Comparison of ENCODE assay signal across 29 cellular contexts in genomic region chr3:185094691-185095090, GRCh38. TPM values are rescaled to one million over a fixed set of nuclear protein-coding genes. Genes with fewer than 3 reads are reported as not detected.
A peak's percentile ranks its signal among the peaks of the same experiment; 100 is the strongest.
DNase-seq lines count a peak whose midpoint lies in the region; ATAC-seq lines count a peak whose summit lies in the region.
"Had no signal": no experiment of that assay in that cellular context is flagged by ENCODE, and none has a peak within 500 bp of the region (broad histone marks: within the 10 kb centered on the region; RNA-seq: fewer than 3 reads in every experiment).

No MANE protein-coding gene starts in this region.

- no peak overlapping the region for H3K4me2 ChIP-seq in mesenchymal stem cell (ENCODE audit: low read length, poor library complexity, severe bottlenecking)
- H3K4me2 ChIP-seq: neural progenitor cell had no signal

- H2AFZ ChIP-seq in mesenchymal stem cell (ENCODE audit: low read depth, low read length) = peak overlapping the region; percentile 44
- H2AFZ ChIP-seq: neural progenitor cell had no signal

- no peaks in the 10 kb centered on the region for H3K36me3 ChIP-seq in mesenchymal stem cell (ENCODE audit: control insufficient read depth in 1 of 2, insufficient read depth in 2 of 2, low read depth in 1 of 2, low read length in 2 of 2)
- H3K36me3 ChIP-seq: breast epithelium, colonic mucosa, HAP-1, neural progenitor cell, pancreas had no signal

- H3K23ac ChIP-seq in mesenchymal stem cell (ENCODE audit: low read length in 2 of 2) = no peak overlapping the region

- no peak for ATAC-seq in HG02852 (IDR thresholded peaks at IDR 0.05; ENCODE audit: unreplicated experiment)
- ATAC-seq: activated CD4-positive, alpha-beta T cell treated with anti-CD3 and anti-CD28 coated beads for 36 hours; GM12878; left lobe of liver; Panc1; pancreas had no signal

- H3K4me1 ChIP-seq in mesenchymal stem cell (ENCODE audit: control insufficient read depth, insufficient read depth, low read depth, low read length) = peaks cover 2% of the 10 kb centered on the region
- H3K4me1 ChIP-seq: breast epithelium, colonic mucosa, HAP-1, neural progenitor cell, pancreas, testis had no signal

- 65% methylated on average over 4 of the region's 4 CpGs for WGBS in mesenchymal stem cell

- no peak overlapping the region for H2AK5ac ChIP-seq in mesenchymal stem cell (ENCODE audit: low read length, severe bottlenecking)

- intact Hi-C loops in posterior cingulate gyrus (cut with DNase I) = no loop called here

- no peak overlapping the region for H3K18ac ChIP-seq in mesenchymal stem cell (ENCODE audit: low read depth in 1 of 2, low read length in 2 of 2)

- H3K27me3 ChIP-seq in mesenchymal stem cell (ENCODE audit: control insufficient read depth in 1 of 2, insufficient read depth in 1 of 2, low read length in 2 of 2) = no peaks in the 10 kb centered on the region
- H3K27me3 ChIP-seq: breast epithelium, colonic mucosa, neural progenitor cell, pancreas, testis had no signal

- H3K14ac ChIP-seq in mesenchymal stem cell (ENCODE audit: low read length in 2 of 2) = no peak overlapping the region

- H2BK15ac ChIP-seq in mesenchymal stem cell (ENCODE audit: low read depth, poor library complexity, severe bottlenecking) = no peak overlapping the region

- H3K9ac ChIP-seq in mesenchymal stem cell (ENCODE audit: low read length) = no peak overlapping the region
- H3K9ac ChIP-seq: neural progenitor cell had no signal

- H3K79me1 ChIP-seq in mesenchymal stem cell (replicated peaks; ENCODE audit: low read length, poor library complexity, severe bottlenecking) = no peaks in the 10 kb centered on the region

- no peak overlapping the region for H2BK12ac ChIP-seq in mesenchymal stem cell (ENCODE audit: low read length in 2 of 2)

- no peak overlapping the region for H3K4ac ChIP-seq in mesenchymal stem cell (ENCODE audit: low read depth in 1 of 2, low read length in 2 of 2)

- H3K27ac ChIP-seq in mesenchymal stem cell (ENCODE audit: low read length, poor library complexity, severe bottlenecking) = no peak overlapping the region
- H3K27ac ChIP-seq: breast epithelium, colonic mucosa, neural progenitor cell, pancreas, testis had no signal

- H4K8ac ChIP-seq in mesenchymal stem cell (ENCODE audit: low read length) = no peak overlapping the region

- DNase-seq in EH (ENCODE audit: low read depth) (peak; percentile 16), NCI-H2171 treated with DMSO at 0.1 percent for 48 hours (lab: John Stamatoyannopoulos, UW) (peak; percentile 84), cerebellar cortex (ENCODE audit: low spot score) (peak; percentile 87), mesenchymal stem cell (no peak), iPS-NIHi11 (ENCODE audit: low spot score) (no peak), posterior cingulate gyrus (no peak)
- DNase-seq: activated CD4-positive, alpha-beta T cell treated with anti-CD3 and anti-CD28 coated beads for 36 hours; AML-193; amniotic stem cell; Calu3; CD4-positive, CD25-positive, alpha-beta regulatory T cell; colonic mucosa; effector CD4-positive, alpha-beta T cell; Kasumi-1; NCI-H1436 treated with DMSO at 0.1 percent for 48 hours; NCI-H510A; pancreas; SIG-M5; small intestine; SW 1271; T-helper 9 cell; testis had no signal

- H2BK5ac ChIP-seq in mesenchymal stem cell (ENCODE audit: low read depth, low read length, poor library complexity, severe bottlenecking) = no peak overlapping the region

- no peak overlapping the region for H2BK120ac ChIP-seq in mesenchymal stem cell (ENCODE audit: low read depth, low read length)

- no peaks in the 10 kb centered on the region for H3K9me3 ChIP-seq in mesenchymal stem cell (ENCODE audit: control insufficient read depth, low read length)
- H3K9me3 ChIP-seq: breast epithelium, colonic mucosa, HAP-1, pancreas, testis had no signal

- H4K91ac ChIP-seq in mesenchymal stem cell (ENCODE audit: low read length) = no peak overlapping the region

- no peak overlapping the region for H3K4me3 ChIP-seq in mesenchymal stem cell (ENCODE audit: insufficient read depth in 1 of 2, low read depth in 1 of 2, low read length in 2 of 2)
- H3K4me3 ChIP-seq: breast epithelium, colonic mucosa, GM12878, HAP-1, neural progenitor cell, pancreas, testis had no signal

RNA-seq across cellular contexts. Expression of gene C3orf70, which starts 58.2 kb away (rescaled TPM):
- polyA plus RNA-seq in mesenchymal stem cell (2013, experiment 1 of 2) = 0.68 TPM
- polyA plus RNA-seq in mesenchymal stem cell (2013, experiment 2 of 2) = 0.74 TPM
- polyA plus RNA-seq: CD4-positive, CD25-positive, alpha-beta regulatory T cell had no signal

Comparison
In these comparisons a context has a peak if more than half of its experiments do, and no peak if none do; other contexts are left out.
1. DNase-seq: peak in EH (single experiment), NCI-H2171 treated with DMSO at 0.1 percent for 48 hours (single experiment) and cerebellar cortex (single experiment); none in mesenchymal stem cell (single experiment), iPS-NIHi11 (single experiment) and posterior cingulate gyrus (0 of 10).